ENCODE assay signal across 8 cellular contexts in genomic region chr13:45055902-45056648, GRCh38.
DNase-seq lines count a peak whose midpoint lies in the region; ATAC-seq and TF ChIP-seq lines count a peak whose summit lies in the region.

No MANE protein-coding gene starts in this region.

- in situ Hi-C loops in ACHN (cut with HindIII; ENCODE audit: low pct_ligation_motif_present, low pct_unique_long_range_greater_than_20kb, low sequenced_read_pairs): no loop called here

- TF ChIP-seq CTCF in CD4-positive, alpha-beta T cell (IDR thresholded peaks at IDR 0.05): no peak

- no peaks in the 10 kb centered on the region for H3K9me3 Mint-ChIP-seq in CD4-positive, alpha-beta T cell

- ATAC-seq in HG02678 (IDR thresholded peaks at IDR 0.05; ENCODE audit: unreplicated experiment) (peak; percentile 24), GM18873 (IDR thresholded peaks at IDR 0.05; ENCODE audit: low FRiP score, unreplicated experiment) (no peak)
- ATAC-seq in CD4-positive, alpha-beta T cell (ENCODE audit: poor library complexity): no peak

- no peaks in the 10 kb centered on the region for H3K4me1 Mint-ChIP-seq in CD4-positive, alpha-beta T cell (ENCODE audit: low read depth)

- POLR2A ChIA-PET in CD4-positive, alpha-beta T cell (lab: Charles Lee): no interaction called here

- no peak overlapping the region for H3K4me3 Mint-ChIP-seq in CD4-positive, alpha-beta T cell

- no peaks in the 10 kb centered on the region for H3K27me3 ChIP-seq in CD4-positive, alpha-beta T cell (ENCODE audit: control insufficient read depth, insufficient read depth, low read length)

- H3K27ac Mint-ChIP-seq in CD4-positive, alpha-beta T cell: no peak overlapping the region

- DNase-seq in ACHN: peak; percentile 11
- DNase-seq in kidney tubule cell (ENCODE audit: low spot score): peak; percentile 34
- DNase-seq in CD4-positive, alpha-beta T cell: no peak
- DNase-seq in SW 1271 (lab: John Stamatoyannopoulos, UW): no peak
- DNase-seq in DMS153 (lab: John Stamatoyannopoulos, UW): no peak

- H3K36me3 Mint-ChIP-seq in CD4-positive, alpha-beta T cell (ENCODE audit: low read depth): no peaks in the 10 kb centered on the region

- H3K27ac ChIP-seq in angular gyrus (ENCODE audit: low read depth, low read length): peak overlapping the region; percentile 84
- H3K27ac ChIP-seq in CD4-positive, alpha-beta T cell (ENCODE audit: low read depth, low read length): no peak overlapping the region

- CTCF ChIA-PET in CD4-positive, alpha-beta T cell (lab: Charles Lee): no interaction called here

- H3K27me3 Mint-ChIP-seq in CD4-positive, alpha-beta T cell: peaks cover 9% of the 10 kb centered on the region

- intact Hi-C loops in CD4-positive, alpha-beta T cell (cut with DNase I, micrococcal nuclease): loop anchor here in 1 of 2 experiments (10.0 kb wide), 1 partner anchor 89 kb away; no protein-coding TSS in a partner anchor

- H3K9me3 ChIP-seq in CD4-positive, alpha-beta T cell (ENCODE audit: control insufficient read depth, low read length): no peaks in the 10 kb centered on the region

Comparison
In these comparisons a context has a peak if more than half of its experiments do, and no peak if none do; other contexts are left out.
1. DNase-seq: peak in ACHN (single experiment) and kidney tubule cell (single experiment); none in CD4-positive, alpha-beta T cell (0 of 10), SW 1271 (0 of 2) and DMS153 (single experiment).